Comparison of ENCODE assay signal across 8 cellular contexts in genomic region chr17:76271669-76272540, GRCh38. TPM values are rescaled to one million over a fixed set of nuclear protein-coding genes. Genes with fewer than 3 reads are reported as not detected.
A peak's percentile ranks its signal among the peaks of the same experiment; 100 is the strongest.
DNase-seq lines count a peak whose midpoint lies in the region; ATAC-seq, FAIRE-seq and TF ChIP-seq lines count a peak whose summit lies in the region.

No MANE protein-coding gene starts in this region.

- H3K4me1 ChIP-seq in psoas muscle, result peaks cover 64% of the 10 kb centered on the region

- no peak for TF ChIP-seq CTCF in psoas muscle (IDR thresholded peaks at IDR 0.05)

- FAIRE-seq in GM18507 (lab: Jason Lieb, UNC), result peak; percentile 98

- no peaks in the 10 kb centered on the region for H3K27me3 ChIP-seq in psoas muscle (ENCODE audit: insufficient read depth in 3 of 3, low read length in 2 of 3)

- H3K36me3 ChIP-seq in psoas muscle (ENCODE audit: insufficient read depth in 1 of 2, low read depth in 1 of 2), result peaks cover 5 to 11% of the 10 kb centered on the region in 2 donors

- DNase-seq in GM18507 (ENCODE audit: extremely low spot score, insufficient read length, low read depth) (peak; percentile 64), psoas muscle (peak; percentile 34 to 74), NOMO-1 (lab: John Stamatoyannopoulos, UW; ENCODE audit: unreplicated experiment in 2 of 2) (no peak), NCI-H2029 treated with DMSO at 0.1 percent for 48 hours (lab: John Stamatoyannopoulos, UW) (no peak), GF-D8 (lab: John Stamatoyannopoulos, UW) (no peak)
- peak; percentile 55 for DNase-seq in activated CD4-positive, CD25-positive, alpha-beta regulatory T cell treated with anti-CD3 and anti-CD28 coated beads, Interleukin-2, amount 50 U/mL, for 16 hours (ENCODE audit: low read depth, low spot score)
- peak; percentile 65 for DNase-seq in effector CD8-positive, alpha-beta T cell (lab: John Stamatoyannopoulos, UW)

- intact Hi-C loops in psoas muscle (cut with DNase I), result loop anchor here in 1 of 2 donors (5.0 kb wide), 1 partner anchor 80 kb away; no protein-coding TSS in a partner anchor

- H3K9me3 ChIP-seq in psoas muscle, result no peaks in the 10 kb centered on the region

- H3K27ac ChIP-seq in psoas muscle, result peak overlapping the region; percentile 94

- WGBS in psoas muscle, 3 donors, result 20 to 31% (median 21%) methylated on average over 33 to 38 of the region's 38 CpGs

- peak overlapping the region; percentile 47 for H3K4me3 ChIP-seq in psoas muscle

- peak; percentile 55 for ATAC-seq in HG02798 (IDR thresholded peaks at IDR 0.05; ENCODE audit: poor library complexity, unreplicated experiment)
- ATAC-seq in psoas muscle, result peak; percentile 1 to 7 (median 2)

RNA-seq across cellular contexts. Expression of gene UBALD2, which starts 6.8 kb away (rescaled TPM):
- total RNA-seq in psoas muscle, result 100 to 1,000 TPM in 3 of 4 donors, 10 to 100 TPM in 1; 55.2 to 414 (median 183) TPM
- 100 to 1,000 TPM in 2 of 3 donors, 10 to 100 TPM in 1; 68.2 to 145 (median 120) TPM for polyA plus RNA-seq in psoas muscle

RNA-seq across cellular contexts. Expression of gene RNF157, which starts 31.6 kb away (rescaled TPM):
- 10 to 100 TPM; 35.0 to 76.5 (median 60.0) TPM for total RNA-seq in psoas muscle
- 10 to 100 TPM; 14.9 to 90.1 (median 73.9) TPM for polyA plus RNA-seq in psoas muscle

RNA-seq across cellular contexts. Expression of gene QRICH2, which starts 36.2 kb away (rescaled TPM):
- total RNA-seq in psoas muscle, result 1 to 10 TPM in 2 of 4 donors, under 1 TPM in 2; 0.69 to 1.5 (median 0.95) TPM
- polyA plus RNA-seq in psoas muscle, result 1 to 10 TPM in 2 of 3 donors, under 1 TPM in 1; 0.94 to 1.2 (median 1.1) TPM

Comparison
In these comparisons a context has a peak if more than half of its experiments do, and no peak if none do; other contexts are left out.
1. DNase-seq: peak in GM18507 (single experiment), activated CD4-positive, CD25-positive, alpha-beta regulatory T cell treated with anti-CD3 and anti-CD28 coated beads, Interleukin-2, amount 50 U/mL, for 16 hours (single experiment), effector CD8-positive, alpha-beta T cell (single experiment) and psoas muscle (2 of 2); none in NOMO-1 (0 of 2), NCI-H2029 treated with DMSO at 0.1 percent for 48 hours (single experiment) and GF-D8 (single experiment).